1 cellular context compared by ENCODE assay signal in genomic region chr15:99138491-99138982, GRCh38.
TF ChIP-seq lines count a peak whose summit lies in the region.

No MANE protein-coding gene starts in this region.

TF ChIP-seq in HepG2, 621 proteins besides CTCF, POLR2A, EP300 and RAD21:
- TF ChIP-seq KLF12 (CRISPR knock-in tag; IDR thresholded peaks at IDR 0.05; ENCODE audit: borderline replicate concordance), result no peak
- no peak for TF ChIP-seq SALL2 (CRISPR knock-in tag; IDR thresholded peaks at IDR 0.05)
